ENCODE assay signal across 8 cellular contexts in the genomic region with DNA sequence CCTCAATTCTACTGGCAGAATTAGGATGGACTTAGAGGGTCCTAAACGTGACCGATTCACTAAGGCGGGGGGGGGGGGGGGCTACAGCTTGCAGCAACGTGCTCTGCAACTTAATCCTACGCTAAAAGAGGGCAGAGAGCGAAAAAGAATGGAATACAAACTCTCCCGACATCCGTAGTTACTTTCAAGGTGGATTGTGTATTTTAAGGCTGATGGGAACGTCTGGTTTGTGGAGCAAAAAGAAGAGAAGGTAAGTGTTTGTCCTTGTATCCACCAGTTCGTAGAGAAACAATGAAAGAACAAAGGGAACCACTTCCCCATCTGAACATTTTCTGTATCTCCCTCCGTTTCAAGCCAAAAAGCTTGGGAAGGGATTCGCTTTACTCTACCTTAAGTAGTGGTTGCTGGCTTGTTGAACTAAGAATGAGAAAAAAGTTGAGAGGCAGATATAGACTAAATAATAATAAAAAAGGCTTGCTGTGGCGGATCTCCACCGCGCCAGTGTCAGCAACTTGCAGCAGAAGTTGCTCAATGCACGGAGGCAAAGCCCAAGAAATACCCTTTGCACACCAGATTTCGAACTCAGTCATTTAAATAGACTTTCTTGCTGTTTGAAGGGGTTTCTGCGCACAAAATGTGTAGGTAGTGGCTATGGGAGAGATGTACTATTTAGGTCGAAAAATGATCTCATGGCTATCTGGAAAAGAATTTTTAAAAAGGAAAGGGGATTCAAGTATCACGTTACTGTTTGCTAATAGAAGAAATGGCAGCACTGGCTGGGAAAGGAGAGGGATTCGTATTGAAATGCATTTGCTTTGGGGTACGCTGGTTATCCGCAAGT. TPM values are rescaled to one million over a fixed set of nuclear protein-coding genes. Genes with fewer than 3 reads are reported as not detected.
DNase-seq lines count a peak whose midpoint lies in the region; ATAC-seq, FAIRE-seq and TF ChIP-seq lines count a peak whose summit lies in the region.

No MANE protein-coding gene starts in this region.

- H3K79me2 ChIP-seq in ACC112 (ENCODE audit: control insufficient read depth, insufficient read depth, low read length, unreplicated experiment) = peaks cover 2% of the 10 kb centered on the region

- H3K4me1 Mint-ChIP-seq in T-helper 17 cell = peaks cover 33% of the 10 kb centered on the region

- 13 to 15% methylated on average over 23 of the region's 23 CpGs for WGBS in pancreas, 2 donors

- H3K4me1 ChIP-seq in ACC112 (ENCODE audit: control insufficient read depth, insufficient read depth, low read length, unreplicated experiment) = peaks cover 25% of the 10 kb centered on the region
- peaks cover 0 to 4% (median 0%) of the 10 kb centered on the region in 3 donors for H3K4me1 ChIP-seq in pancreas

- no peaks in the 10 kb centered on the region for H3K27me3 ChIP-seq in ACC112 (ENCODE audit: insufficient read depth, low read length)
- no peaks in the 10 kb centered on the region for H3K27me3 ChIP-seq in pancreas

- peak overlapping the region; percentile 97 for H2AFZ ChIP-seq in ACC112 (ENCODE audit: low read length, unreplicated experiment)

- H3K4me3 ChIP-seq in ACC112 (ENCODE audit: low read depth, low read length) (peak overlapping the region; percentile 83), GM12875 (ENCODE audit: low read depth, low read length) (peak overlapping the region; percentile 55), fibroblast of pulmonary artery (replicated peaks; ENCODE audit: low read depth, low read length) (peak overlapping the region; percentile 72), pancreas (peak overlapping the region; percentile 58 to 68 (median 60))

- DNase-seq in T-helper 17 cell (no peak), fibroblast of pulmonary artery (ENCODE audit: low read depth) (peak; percentile 67), pancreas (no peak), iPS-NIHi7 (ENCODE audit: extremely low spot score) (no peak)

- ATAC-seq in T-helper 17 cell (no peak), pancreas (peak in 1 of 4 donors; percentile 6), HG03457 (IDR thresholded peaks at IDR 0.05; ENCODE audit: unreplicated experiment) (no peak), HG03460 (IDR thresholded peaks at IDR 0.05; ENCODE audit: unreplicated experiment) (no peak)

- H3K36me3 ChIP-seq in ACC112 (ENCODE audit: insufficient read depth, low read length) = no peaks in the 10 kb centered on the region
- no peaks in the 10 kb centered on the region for H3K36me3 ChIP-seq in pancreas

- H3K4me3 Mint-ChIP-seq in T-helper 17 cell = peak overlapping the region; percentile 100

- TF ChIP-seq CTCF in GM12875 (IDR thresholded peaks at IDR 0.05; ENCODE audit: borderline replicate concordance, insufficient read depth, low read depth, low read length) = no peak
- TF ChIP-seq CTCF in fibroblast of pulmonary artery (IDR thresholded peaks at IDR 0.05; ENCODE audit: low read length, missing control alignments) = no peak
- TF ChIP-seq CTCF in pancreas (IDR thresholded peaks at IDR 0.05) = no peak

- FAIRE-seq in pancreas (lab: Jason Lieb, UNC) = no peak

- H3K27ac Mint-ChIP-seq in T-helper 17 cell = peak overlapping the region; percentile 97

- H3K9me3 ChIP-seq in T-helper 17 cell (ENCODE audit: control insufficient read depth, low read length, poor library complexity, severe bottlenecking) = no peaks in the 10 kb centered on the region
- H3K9me3 ChIP-seq in pancreas = no peaks in the 10 kb centered on the region

- H3K36me3 Mint-ChIP-seq in T-helper 17 cell (ENCODE audit: low read depth) = peaks cover 4% of the 10 kb centered on the region

- H3K27ac ChIP-seq in ACC112 (ENCODE audit: low read depth, low read length) = peak overlapping the region; percentile 92
- H3K27ac ChIP-seq in pancreas = peak overlapping the region; percentile 91 to 99 (median 96)

- peaks cover 26% of the 10 kb centered on the region for H3K27me3 Mint-ChIP-seq in T-helper 17 cell

- intact Hi-C loops in pancreas (cut with DNase I) = no loop called here

RNA-seq across cellular contexts. Expression of gene SKIDA1, which starts 0.7 kb away (rescaled TPM):
- total RNA-seq in T-helper 17 cell = under 1 TPM; 0.34 to 0.37 TPM
- total RNA-seq in pancreas = under 1 TPM; 0.51 to 0.97 (median 0.62) TPM
- under 1 TPM; 0.23 to 0.52 TPM for polyA plus RNA-seq in pancreas

RNA-seq across cellular contexts. Expression of gene MLLT10, which starts 9.3 kb away (rescaled TPM):
- 10 to 100 TPM; 68.6 to 72.0 TPM for total RNA-seq in T-helper 17 cell
- 10 to 100 TPM; 10.7 to 25.1 (median 15.4) TPM for total RNA-seq in pancreas
- polyA plus RNA-seq in pancreas = 10 to 100 TPM; 11.3 to 14.5 TPM
